ENCODE assay signal across 8 cellular contexts in the genomic region with DNA sequence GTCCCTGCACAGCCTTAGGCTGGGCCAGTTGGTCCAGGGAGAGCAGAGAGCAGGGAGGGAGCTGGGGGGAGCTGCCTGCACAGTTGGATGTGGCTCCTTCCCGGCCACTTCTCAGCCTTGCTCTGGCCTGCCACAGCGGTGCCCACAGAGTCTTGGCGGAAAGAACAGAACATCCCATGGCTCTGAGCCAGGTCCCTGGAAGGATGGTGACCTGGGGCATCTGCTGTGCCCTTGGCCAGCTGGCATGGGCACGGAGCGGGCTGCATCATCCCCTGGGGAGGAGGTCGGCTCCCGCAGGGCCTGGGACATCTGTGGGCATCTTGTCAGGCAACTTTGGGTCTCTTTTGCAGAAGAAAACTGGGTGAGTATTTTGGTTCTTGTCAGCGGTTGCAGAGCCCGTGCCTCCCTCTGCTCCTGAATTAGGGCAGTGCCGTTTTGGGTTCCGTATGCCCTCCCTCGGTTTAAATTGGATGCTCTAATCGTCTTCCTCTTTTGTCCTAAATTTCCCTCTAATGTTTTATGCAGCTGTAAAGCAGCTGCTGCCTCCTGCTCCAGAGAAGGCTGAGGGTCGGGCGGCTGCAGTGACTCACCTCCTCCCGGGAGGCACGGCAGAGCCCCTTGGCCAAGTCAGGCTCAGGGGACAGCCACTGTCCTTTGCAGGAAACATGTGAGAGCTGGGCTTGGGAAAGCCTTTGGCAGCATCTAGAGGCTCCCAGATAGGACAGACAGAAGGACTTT. TPM values are rescaled to one million over a fixed set of nuclear protein-coding genes. Genes with fewer than 3 reads are reported as not detected.
DNase-seq lines count a peak whose midpoint lies in the region; ATAC-seq, FAIRE-seq and TF ChIP-seq lines count a peak whose summit lies in the region.
"Had no signal": no experiment of that assay in that cellular context is flagged by ENCODE, and none has a peak within 500 bp of the region (broad histone marks: within the 10 kb centered on the region; RNA-seq: fewer than 3 reads in every experiment).

No MANE protein-coding gene starts in this region.

- dilution Hi-C loops in endothelial cell of umbilical vein (cut with MboI; ENCODE audit: extremely low pct_ligation_motif_present, low sequenced_read_pairs), result no loop called here

- intact Hi-C loops in endothelial cell of umbilical vein (cut with micrococcal nuclease) (no loop called here), psoas muscle (cut with DNase I) (no loop called here)

- H3K4me1 ChIP-seq in endothelial cell of umbilical vein (ENCODE audit: control insufficient read depth, extremely low read depth, insufficient read depth, low read length) (peaks cover 13% of the 10 kb centered on the region), psoas muscle (peaks cover 51% of the 10 kb centered on the region), GM23338 (ENCODE audit: insufficient read depth) (peaks cover 50% of the 10 kb centered on the region)

- no peak for FAIRE-seq in endothelial cell of umbilical vein (lab: Jason Lieb, UNC)

- no peaks in the 10 kb centered on the region for H3K9me3 ChIP-seq in endothelial cell of umbilical vein (replicated peaks; ENCODE audit: control insufficient read depth, insufficient read depth, low read length)
- no peaks in the 10 kb centered on the region for H3K9me3 ChIP-seq in psoas muscle

- CTCF ChIA-PET in endothelial cell of umbilical vein (lab: Charles Lee), result interaction anchor here (1.8 kb wide), 1 partner anchor 16 kb away, joined by 6 read pairs; no protein-coding TSS in a partner anchor

- no peaks in the 10 kb centered on the region for H3K9me1 ChIP-seq in endothelial cell of umbilical vein (replicated peaks; ENCODE audit: control insufficient read depth, extremely low read depth, insufficient read depth, low read length)

- no peak overlapping the region for H3K27ac Mint-ChIP-seq in GM23338

- no peak overlapping the region for H3K9ac ChIP-seq in endothelial cell of umbilical vein (replicated peaks; ENCODE audit: extremely low read depth, insufficient read depth, low read length)

- 4 to 8% (median 6%) methylated on average over 17 of the region's 17 CpGs for WGBS in psoas muscle, 3 donors

- no peak for TF ChIP-seq CTCF in endothelial cell of umbilical vein (IDR thresholded peaks at IDR 0.05; ENCODE audit: extremely low read depth in 1 of 2, insufficient read depth in 1 of 2, low read depth in 1 of 2, low read length in 2 of 2)
- TF ChIP-seq CTCF in psoas muscle (IDR thresholded peaks at IDR 0.05), result no peak
- TF ChIP-seq CTCF in GM23338 (conservative IDR thresholded peaks at IDR 0.05; ENCODE audit: low read depth in 2 of 2), result no peak

- no TSS peak for BruUV-seq in endothelial cell of umbilical vein (replicated peaks; lab: Mats Ljungman, UMichigan)

- H3K27me3 Mint-ChIP-seq in GM23338 (ENCODE audit: insufficient read depth, low read depth, poor library complexity), result peaks cover 34% of the 10 kb centered on the region
- H3K27me3 Mint-ChIP-seq: activated naive CD4-positive, alpha-beta T cell treated with anti-CD3 and anti-CD28 coated beads, Interleukin-2, amount 50 U/mL, for 24 hours had no signal

- H3F3A ChIP-seq in GM23338 (replicated peaks; ENCODE audit: low read depth), result 0 out of 2 replicates have a peak, but pooled peaks cover 4% of the 10 kb centered on the region

- no peak overlapping the region for H3K4me3 ChIP-seq in endothelial cell of umbilical vein (replicated peaks in 1 of 3; ENCODE audit: insufficient read depth in 1 of 3, low read depth in 1 of 3, low read length in 3 of 3)
- no peak overlapping the region for H3K4me3 ChIP-seq in psoas muscle
- no peak overlapping the region for H3K4me3 ChIP-seq in GM23338

- no peaks in the 10 kb centered on the region for H3K79me2 ChIP-seq in endothelial cell of umbilical vein (ENCODE audit: control insufficient read depth, insufficient read depth, low read length)
- H3K79me2 ChIP-seq in GM23338 (replicated peaks; ENCODE audit: insufficient read depth), result no peaks in the 10 kb centered on the region

- H3K36me3 Mint-ChIP-seq in GM23338 (ENCODE audit: low read depth), result no peaks in the 10 kb centered on the region
- H3K36me3 Mint-ChIP-seq: activated naive CD4-positive, alpha-beta T cell treated with anti-CD3 and anti-CD28 coated beads, Interleukin-2, amount 50 U/mL, for 24 hours had no signal

- H3K9me2 ChIP-seq in GM23338 (ENCODE audit: insufficient read depth), result no peaks in the 10 kb centered on the region

- H3K27ac ChIP-seq in endothelial cell of umbilical vein (ENCODE audit: insufficient read depth, low read depth, low read length), result no peak overlapping the region
- H3K27ac ChIP-seq in psoas muscle, result peak overlapping the region; percentile 46
- H3K27ac ChIP-seq in GM23338 (ENCODE audit: low read depth), result no peak overlapping the region

- no peaks in the 10 kb centered on the region for H3K36me3 ChIP-seq in endothelial cell of umbilical vein (ENCODE audit: control insufficient read depth in 2 of 2, extremely low read depth in 1 of 2, insufficient read depth in 2 of 2, low read length in 2 of 2)
- no peaks in the 10 kb centered on the region for H3K36me3 ChIP-seq in psoas muscle (ENCODE audit: insufficient read depth in 1 of 2, low read depth in 1 of 2)
- H3K36me3 ChIP-seq in GM23338 (ENCODE audit: insufficient read depth), result no peaks in the 10 kb centered on the region

- DNase-seq in ELR (ENCODE audit: low read depth) (peak; percentile 29), NCI-H524 treated with DMSO at 0.1 percent for 48 hours (lab: John Stamatoyannopoulos, UW) (peak; percentile 33), endothelial cell of umbilical vein (ENCODE audit: low read depth, low spot score) (no peak), psoas muscle (peak; percentile 76 to 90), GM23338 (ENCODE audit: low spot score) (no peak), cerebellum (ENCODE audit: low spot score) (no peak)

- H3K9me3 Mint-ChIP-seq in GM23338, result no peaks in the 10 kb centered on the region
- H3K9me3 Mint-ChIP-seq: activated naive CD4-positive, alpha-beta T cell treated with anti-CD3 and anti-CD28 coated beads, Interleukin-2, amount 50 U/mL, for 24 hours had no signal

- no peaks in the 10 kb centered on the region for H3K27me3 ChIP-seq in endothelial cell of umbilical vein (ENCODE audit: control insufficient read depth in 2 of 2, insufficient read depth in 2 of 2, low read length in 2 of 2)
- no peaks in the 10 kb centered on the region for H3K27me3 ChIP-seq in psoas muscle (ENCODE audit: insufficient read depth in 3 of 3, low read length in 2 of 3)
- no peaks in the 10 kb centered on the region for H3K27me3 ChIP-seq in GM23338 (ENCODE audit: insufficient read depth)

- no peak overlapping the region for H2AFZ ChIP-seq in endothelial cell of umbilical vein (ENCODE audit: low read depth, low read length)
- no peak overlapping the region for H2AFZ ChIP-seq in GM23338

- TF ChIP-seq POLR2A in endothelial cell of umbilical vein (IDR thresholded peaks at IDR 0.05; ENCODE audit: low read depth, low read length), result no peak

- H3K4me1 Mint-ChIP-seq in GM23338, result peaks cover 59% of the 10 kb centered on the region

- ATAC-seq in psoas muscle, result peak; percentile 20 to 61 (median 52)
- ATAC-seq in GM23338, result no peak
- ATAC-seq in HG03571 (IDR thresholded peaks at IDR 0.05; ENCODE audit: unreplicated experiment), result no peak

- no peaks in the 10 kb centered on the region for H4K20me1 ChIP-seq in endothelial cell of umbilical vein (replicated peaks; ENCODE audit: control insufficient read depth, extremely low read depth, insufficient read depth, low read length)
- no peaks in the 10 kb centered on the region for H4K20me1 ChIP-seq in GM23338 (replicated peaks; ENCODE audit: insufficient read depth)

- H3K4me2 ChIP-seq in endothelial cell of umbilical vein (ENCODE audit: insufficient read depth, low read length) (no peak overlapping the region), GM23338 (no peak overlapping the region)

- no peak overlapping the region for H3K4me3 Mint-ChIP-seq in GM23338
- H3K4me3 Mint-ChIP-seq: activated naive CD4-positive, alpha-beta T cell treated with anti-CD3 and anti-CD28 coated beads, Interleukin-2, amount 50 U/mL, for 24 hours had no signal

- POLR2A ChIA-PET in endothelial cell of umbilical vein (lab: Charles Lee), result no interaction called here

TF ChIP-seq in endothelial cell of umbilical vein, 7 proteins besides CTCF, POLR2A, EP300 and RAD21 (continues in another document):
- TF ChIP-seq FOS (IDR thresholded peaks at IDR 0.05; ENCODE audit: borderline replicate concordance, insufficient read depth, low read length), result peak; percentile 38

RNA-seq across cellular contexts. Expression of gene NACC2, which starts 10.5 kb away (rescaled TPM):
- total RNA-seq in endothelial cell of umbilical vein, result 25.1 and 27.1 TPM in 2 replicates
- polyA plus RNA-seq in endothelial cell of umbilical vein, result 15.7 and 15.8 TPM in 2 replicates
- polyA plus RNA-seq in endothelial cell of umbilical vein (2011; cell fraction: cytosol; rRNA removed), result 8.5 and 10.4 TPM in 2 replicates
- polyA plus RNA-seq in endothelial cell of umbilical vein (2011; cell fraction: nucleus; rRNA removed), result 21.2 and 22.4 TPM in 2 replicates
- polyA plus RNA-seq in endothelial cell of umbilical vein (2012), result 13.0 and 16.4 TPM in 2 replicates
- 11.2 and 14.3 TPM in 2 replicates for polyA minus RNA-seq in endothelial cell of umbilical vein
- polyA minus RNA-seq in endothelial cell of umbilical vein (2011; cell fraction: cytosol; rRNA and poly(A)+ RNA removed), result 19.5 TPM
- 9.0 and 16.8 TPM in 2 replicates for polyA minus RNA-seq in endothelial cell of umbilical vein (2011; cell fraction: nucleus; rRNA and poly(A)+ RNA removed)
- 10 to 100 TPM; 18.4 to 33.5 (median 28.0) TPM for total RNA-seq in psoas muscle
- 10 to 100 TPM in 2 of 3 donors, 1 to 10 TPM in 1; 8.5 to 14.0 (median 10.4) TPM for polyA plus RNA-seq in psoas muscle
- 16.5 and 20.8 TPM in 2 replicates for total RNA-seq in GM23338 (2014; rRNA removed; shearing (Covaris generic))
- 3.2 and 3.8 TPM in 2 replicates for polyA plus RNA-seq in GM23338 (2016; fragmentation: Nextera tagmentation; extraction: Ambion mirVana)
- 6.8 TPM for total RNA-seq in cerebellum

RNA-seq across cellular contexts. Expression of gene TMEM250, which starts 13.1 kb away (rescaled TPM):
- total RNA-seq in endothelial cell of umbilical vein (47.4 and 49.9 TPM in 2 replicates), psoas muscle (10 to 100 TPM; 17.3 to 27.8 (median 22.5) TPM), cerebellum (14.6 TPM)
- polyA plus RNA-seq in endothelial cell of umbilical vein (24.9 and 29.7 TPM in 2 replicates), psoas muscle (10 to 100 TPM; 28.8 to 49.5 (median 41.3) TPM), GM23338 (2016; fragmentation: Nextera tagmentation; extraction: Ambion mirVana) (11.8 and 12.2 TPM in 2 replicates)
- 18.2 and 24.1 TPM in 2 replicates for polyA plus RNA-seq in endothelial cell of umbilical vein (2011; cell fraction: cytosol; rRNA removed)
- 12.5 and 13.0 TPM in 2 replicates for polyA plus RNA-seq in endothelial cell of umbilical vein (2011; cell fraction: nucleus; rRNA removed)
- 31.3 and 35.0 TPM in 2 replicates for polyA plus RNA-seq in endothelial cell of umbilical vein (2012)
- 16.7 and 21.1 TPM in 2 replicates for polyA minus RNA-seq in endothelial cell of umbilical vein
- 60.3 TPM for polyA minus RNA-seq in endothelial cell of umbilical vein (2011; cell fraction: cytosol; rRNA and poly(A)+ RNA removed)
- polyA minus RNA-seq in endothelial cell of umbilical vein (2011; cell fraction: nucleus; rRNA and poly(A)+ RNA removed), result 7.1 and 13.8 TPM in 2 replicates
- 32.6 and 39.2 TPM in 2 replicates for total RNA-seq in GM23338 (2014; rRNA removed; shearing (Covaris generic))

Comparison
In these comparisons a context has a peak if more than half of its experiments do, and no peak if none do; other contexts are left out.
1. DNase-seq: peak in ELR (single experiment), NCI-H524 treated with DMSO at 0.1 percent for 48 hours (single experiment) and psoas muscle (2 of 2); none in endothelial cell of umbilical vein (single experiment), GM23338 (single experiment) and cerebellum (single experiment).
2. ATAC-seq: peak in psoas muscle (4 of 4); none in GM23338 (single experiment) and HG03571 (single experiment).